In genomic region chr3:158725348-158725966, GRCh38 we compare ENCODE assay signal across 9 cellular contexts. TPM values are rescaled to one million over a fixed set of nuclear protein-coding genes. Genes with fewer than 3 reads are reported as not detected.
DNase-seq lines count a peak whose midpoint lies in the region; ATAC-seq and TF ChIP-seq lines count a peak whose summit lies in the region.
"Had no signal": no experiment of that assay in that cellular context is flagged by ENCODE, and none has a peak within 500 bp of the region (broad histone marks: within the 10 kb centered on the region; RNA-seq: fewer than 3 reads in every experiment).

No MANE protein-coding gene starts in this region.

- H3K14ac ChIP-seq in IMR-90 (replicated peaks; ENCODE audit: low read depth, low read length), result 0 out of 2 replicates have a peak overlapping the region, but pooled peaks have one; percentile 0

- H3K4me2 ChIP-seq in IMR-90 (ENCODE audit: low read depth, low read length), result peak overlapping the region; percentile 44

- peak overlapping the region; percentile 74 for H3K4ac ChIP-seq in IMR-90 (ENCODE audit: low read depth, low read length)

- peak overlapping the region; percentile 31; the same call in 1 of the 2 replicates for H3K56ac ChIP-seq in IMR-90 (ENCODE audit: extremely low read depth, insufficient read depth, low read length)

- H3K27me3 ChIP-seq in IMR-90 (ENCODE audit: control insufficient read depth, insufficient read depth, low read length), result no peaks in the 10 kb centered on the region
- no peaks in the 10 kb centered on the region for H3K27me3 ChIP-seq in mucosa of rectum (ENCODE audit: control insufficient read depth in 2 of 2, insufficient read depth in 2 of 2, low read length in 2 of 2)

- H2BK120ac ChIP-seq in IMR-90 (ENCODE audit: low read depth, low read length), result peak overlapping the region; percentile 84

- peak overlapping the region; percentile 91 for H3K18ac ChIP-seq in IMR-90 (ENCODE audit: low read depth, low read length)

- H3K27ac ChIP-seq in IMR-90 (ENCODE audit: insufficient read depth, low read length) (peak overlapping the region; percentile 92), mucosa of rectum (ENCODE audit: low read depth in 2 of 2, low read length in 2 of 2) (peak overlapping the region; percentile 87 to 91)

- CTCF ChIA-PET in IMR-90 (lab: Yijun Ruan, JAX), result interaction anchor here (0.8 to 4.7 kb wide), 3 partner anchors 64 to 68 kb away, joined by 3 to 51 read pairs (median 4); no protein-coding TSS in a partner anchor

- no CpG with 5 or more reads among the region's 9 CpGs for WGBS in IMR-90 (ENCODE audit: extremely low coverage in 2 of 2, insufficient read length in 1 of 2), 2 experiments

- H3K79me1 ChIP-seq in IMR-90 (ENCODE audit: low read depth in 1 of 2, low read length in 2 of 2), result peaks cover 6 to 39% of the 10 kb centered on the region in 2 experiments; a peak in 3 of 4 replicates

- BruUV-seq in IMR-90 (replicated peaks; lab: Mats Ljungman, UMichigan), result no TSS peak

- H3K4me3 ChIP-seq in IMR-90 (ENCODE audit: insufficient read depth, low read depth, low read length), result no peak overlapping the region
- H3K4me3 ChIP-seq in mucosa of rectum (ENCODE audit: low read length in 2 of 2), result peak overlapping the region in 1 of 2 donors; percentile 5

- in situ Hi-C loops in IMR-90 (cut with MboI; ENCODE audit: low sequenced_read_pairs), result loop anchor here (5.0 kb wide), 1 partner anchor 67 kb away; no protein-coding TSS in a partner anchor

- no peak for TF ChIP-seq CTCF in IMR-90 (conservative IDR thresholded peaks at IDR 0.05; ENCODE audit: low read depth, low read length)

- peak overlapping the region; percentile 69 for H2BK20ac ChIP-seq in IMR-90 (ENCODE audit: low read depth, low read length)

- H2AK5ac ChIP-seq in IMR-90 (ENCODE audit: low read depth, low read length), result peak overlapping the region; percentile 54; the same call in 1 of the 2 replicates

- no peak overlapping the region for H3K9ac ChIP-seq in IMR-90 (ENCODE audit: low read depth, low read length)
- H3K9ac ChIP-seq in mucosa of rectum (ENCODE audit: low read depth in 1 of 2, low read length in 2 of 2), result no peak overlapping the region

- H2BK15ac ChIP-seq in IMR-90 (ENCODE audit: low read depth, low read length), result no peak overlapping the region; the same call in 2 of the 3 replicates

- peak; percentile 90 for DNase-seq in AG08396 (ENCODE audit: low spot score)
- DNase-seq in IMR-90, result peak; percentile 100
- peak; percentile 92 to 93 for DNase-seq in dermis microvascular lymphatic vessel endothelial cell (ENCODE audit: low read depth in 2 of 2)
- no peak for DNase-seq in activated CD8-positive, alpha-beta memory T cell treated with anti-CD3 and anti-CD28 coated beads for 24 hours
- no peak for DNase-seq in activated CD4-positive, CD25-positive, alpha-beta regulatory T cell (lab: John Stamatoyannopoulos, UW)
- no peak for DNase-seq in ureter (ENCODE audit: low spot score)
- DNase-seq: NCI-H1930 had no signal

- H2BK5ac ChIP-seq in IMR-90 (ENCODE audit: low read depth, low read length, poor library complexity, severe bottlenecking), result peak overlapping the region; percentile 97

- peak overlapping the region; percentile 1 to 64; a peak in 3 of 4 replicates for H4K8ac ChIP-seq in IMR-90 (ENCODE audit: low read depth in 2 of 2, low read length in 2 of 2)

- H4K91ac ChIP-seq in IMR-90 (ENCODE audit: insufficient read depth, low read depth, low read length), result peak overlapping the region; percentile 76

- H4K20me1 ChIP-seq in IMR-90 (ENCODE audit: insufficient read depth, low read length), result peaks cover 7% of the 10 kb centered on the region

- TF ChIP-seq RAD21 in IMR-90 (IDR thresholded peaks at IDR 0.05; ENCODE audit: low read length), result no peak

- H3K9me3 ChIP-seq in IMR-90 (ENCODE audit: control insufficient read depth, insufficient read depth, low read length) (no peaks in the 10 kb centered on the region), mucosa of rectum (ENCODE audit: control insufficient read depth in 2 of 2, low read length in 2 of 2) (no peaks in the 10 kb centered on the region)

- TF ChIP-seq POLR2A in IMR-90 (IDR thresholded peaks at IDR 0.05; ENCODE audit: low read depth, low read length), result no peak

- peak overlapping the region; percentile 65 for H2AK9ac ChIP-seq in IMR-90 (replicated peaks; ENCODE audit: low read depth, low read length, poor library complexity)

- POLR2A ChIA-PET in IMR-90 (lab: Charles Lee; ENCODE audit: unreplicated experiment), result no interaction called here

- dilution Hi-C loops in IMR-90 (cut with HindIII; ENCODE audit: low sequenced_read_pairs, unreplicated experiment), result no loop called here

- H3K4me1 ChIP-seq in IMR-90 (ENCODE audit: control insufficient read depth, insufficient read depth, low read length) (peaks cover 34% of the 10 kb centered on the region), mucosa of rectum (ENCODE audit: control insufficient read depth in 2 of 2, insufficient read depth in 2 of 2, low read length in 2 of 2) (peaks cover 45 to 51% of the 10 kb centered on the region in 2 donors)

- H3K36me3 ChIP-seq in IMR-90 (ENCODE audit: control insufficient read depth, insufficient read depth, low read length) (no peaks in the 10 kb centered on the region), mucosa of rectum (ENCODE audit: control insufficient read depth in 2 of 2, insufficient read depth in 2 of 2, low read length in 2 of 2) (no peaks in the 10 kb centered on the region)

- H4K5ac ChIP-seq in IMR-90 (ENCODE audit: low read depth, low read length), result peak overlapping the region; percentile 23; the same call in 1 of the 2 replicates

- peaks cover 21% of the 10 kb centered on the region for H3K9me1 ChIP-seq in IMR-90 (ENCODE audit: insufficient read depth, low read length)

- H2AFZ ChIP-seq in IMR-90 (replicated peaks; ENCODE audit: low read length, poor library complexity), result no peak overlapping the region

- ATAC-seq in IMR-90 (ENCODE audit: low read depth), result peak; percentile 85
- ATAC-seq in HG03439 (IDR thresholded peaks at IDR 0.05; ENCODE audit: unreplicated experiment), result no peak

- intact Hi-C loops in IMR-90 (cut with micrococcal nuclease), result loop anchor here (5.0 kb wide), 1 partner anchor 537 kb away; no protein-coding TSS in a partner anchor

- H3K23ac ChIP-seq in IMR-90 (ENCODE audit: low read depth, low read length), result no peak overlapping the region

TF ChIP-seq in IMR-90, 13 proteins besides CTCF, POLR2A, EP300 and RAD21:
- TF ChIP-seq MXI1 (IDR thresholded peaks at IDR 0.05; ENCODE audit: borderline replicate concordance, low read depth, low read length) (peak; percentile 97), USF2 (IDR thresholded peaks at IDR 0.05; ENCODE audit: low read depth, low read length) (no peak), MAFK (IDR thresholded peaks at IDR 0.05; ENCODE audit: low read depth, low read length) (peak; percentile 29; the same call in 1 of the 2 replicates), CEBPB (IDR thresholded peaks at IDR 0.05; ENCODE audit: low read depth, low read length) (peak; percentile 75; the same call in 1 of the 2 replicates), FOS (IDR thresholded peaks at IDR 0.05; ENCODE audit: low read depth, low read length) (peak; percentile 94), RCOR1 (IDR thresholded peaks at IDR 0.05; ENCODE audit: insufficient replicate concordance, low read length) (peak; percentile 24), MAZ (IDR thresholded peaks at IDR 0.05; ENCODE audit: borderline replicate concordance, low read depth, low read length) (peak; percentile 30; the same call in 1 of the 2 replicates), NFE2L2 (IDR thresholded peaks at IDR 0.05; ENCODE audit: low read depth, low read length) (peak; percentile 60; the same call in 1 of the 2 replicates), CHD1 (IDR thresholded peaks at IDR 0.05; ENCODE audit: low read depth, low read length) (no peak), BHLHE40 (IDR thresholded peaks at IDR 0.05; ENCODE audit: low read depth, low read length) (peak; percentile 26), ELK1 (IDR thresholded peaks at IDR 0.05; ENCODE audit: borderline replicate concordance, low read depth, low read length) (no peak), RFX5 (IDR thresholded peaks at IDR 0.05; ENCODE audit: low read depth, low read length) (no peak), SMC3 (IDR thresholded peaks at IDR 0.05; ENCODE audit: low read depth, low read length) (no peak)

RNA-seq across cellular contexts. Expression of gene RARRES1, which starts 6.8 kb away (rescaled TPM):
- total RNA-seq in IMR-90 (2012; rRNA removed), result 0.90 and 1.9 TPM in 2 replicates
- 2.6 and 3.0 TPM in 2 replicates for polyA plus RNA-seq in IMR-90 (2012; rRNA removed)
- polyA plus RNA-seq in IMR-90 (2012; cell fraction: cytosol; rRNA removed), result 1.9 and 11.6 TPM in 2 replicates
- polyA plus RNA-seq in IMR-90 (2012; cell fraction: nucleus; rRNA removed; ENCODE audit: low replicate concordance), result 3.8 and 4.0 TPM in 2 replicates
- 1.7 and 3.4 TPM in 2 replicates for total RNA-seq in dermis microvascular lymphatic vessel endothelial cell
- total RNA-seq in ureter, result 48.5 TPM

RNA-seq across cellular contexts. Expression of gene LXN, which starts 53.0 kb away (rescaled TPM):
- total RNA-seq in IMR-90 (2012; rRNA removed) (83.0 and 93.6 TPM in 2 replicates), dermis microvascular lymphatic vessel endothelial cell (23.1 and 26.3 TPM in 2 replicates), ureter (18.2 TPM)
- 134 and 155 TPM in 2 replicates for polyA plus RNA-seq in IMR-90 (2012; rRNA removed)
- polyA plus RNA-seq in IMR-90 (2012; cell fraction: cytosol; rRNA removed), result 39.5 and 71.9 TPM in 2 replicates
- 16.2 and 67.7 TPM in 2 replicates for polyA plus RNA-seq in IMR-90 (2012; cell fraction: nucleus; rRNA removed; ENCODE audit: low replicate concordance)

Comparison
In these comparisons a context has a peak if more than half of its experiments do, and no peak if none do; other contexts are left out.
1. DNase-seq: peak in AG08396 (single experiment), IMR-90 (single experiment) and dermis microvascular lymphatic vessel endothelial cell (2 of 2); none in activated CD8-positive, alpha-beta memory T cell treated with anti-CD3 and anti-CD28 coated beads for 24 hours (single experiment), activated CD4-positive, CD25-positive, alpha-beta regulatory T cell (0 of 4) and ureter (single experiment).
2. RNA of gene RARRES1, which starts 6.8 kb away (total RNA-seq): 48.5 TPM in ureter (single experiment); 1.7 to 3.4 TPM in dermis microvascular lymphatic vessel endothelial cell and 0.90 to 1.9 TPM in IMR-90; every median in the first group is over 10 times any median in the second.